In the genomic region with DNA sequence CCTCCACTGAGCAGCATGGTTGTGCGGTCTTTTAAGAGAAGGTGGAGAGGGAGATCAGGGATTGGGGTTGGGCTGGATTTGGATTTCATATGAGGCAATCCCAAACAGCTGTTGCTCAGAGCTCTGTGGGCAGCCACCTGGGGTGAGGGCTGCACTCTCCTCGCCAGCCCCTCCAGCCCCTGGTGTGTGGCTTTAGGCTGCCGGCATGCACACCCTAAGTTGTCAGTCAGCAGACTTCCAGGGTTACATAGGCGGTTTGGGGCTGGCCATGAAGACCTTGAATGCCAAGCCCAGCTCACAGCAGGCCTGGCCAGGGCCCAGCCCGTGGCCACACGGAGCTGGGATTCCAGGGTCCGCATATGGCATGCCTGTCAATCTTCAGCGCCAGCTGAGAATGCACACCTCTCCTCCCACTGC, we compare ENCODE assay signal across 20 cellular contexts. TPM values are rescaled to one million over a fixed set of nuclear protein-coding genes. Genes with fewer than 3 reads are reported as not detected.
A peak's percentile ranks its signal among the peaks of the same experiment; 100 is the strongest.
DNase-seq lines count a peak whose midpoint lies in the region; ATAC-seq, FAIRE-seq and TF ChIP-seq lines count a peak whose summit lies in the region.
"Had no signal": no experiment of that assay in that cellular context is flagged by ENCODE, and none has a peak within 500 bp of the region (broad histone marks: within the 10 kb centered on the region; RNA-seq: fewer than 3 reads in every experiment).

No MANE protein-coding gene starts in this region.

- H3F3A ChIP-seq in GM23248 (ENCODE audit: insufficient read depth): peaks cover 30% of the 10 kb centered on the region

- DNase-seq in GM23248: no peak
- DNase-seq in NT2/D1 (ENCODE audit: low read depth, low spot score): no peak
- no peak for DNase-seq in glutamatergic neuron
- DNase-seq in psoas muscle: peak in 1 of 2 donors; percentile 74
- DNase-seq in dermis blood vessel endothelial cell: no peak
- DNase-seq in H54 (ENCODE audit: insufficient read length, low spot score): no peak
- no peak for DNase-seq in BE2C
- no peak for DNase-seq in GOT3 (lab: John Stamatoyannopoulos, UW)
- DNase-seq: foreskin fibroblast; H7; KG1; mammary epithelial cell; NCI-H146; NCI-H510A treated with DMSO at 0.1 percent for 48 hours; Peyer's patch; sigmoid colon; stimulated activated naive B cell treated with anti-CD40 and anti-IgM and Interleukin-4, amounts not matched to agents 10 μg/mL and 1 μg/mL and 100 μg/mL, for 72 hours; SW 1271 had no signal

- H3K4me2 ChIP-seq in GM23248 (ENCODE audit: unreplicated experiment): no peak overlapping the region
- H3K4me2 ChIP-seq: neural progenitor cell had no signal

- ATAC-seq in psoas muscle: peak; percentile 80 to 90 (median 88)
- ATAC-seq: stimulated activated naive B cell treated with anti-CD40 and anti-IgM and Interleukin-4, amounts not matched to agents 10 μg/mL and 1 μg/mL and 100 μg/mL, for 72 hours had no signal

- H3K4me1 ChIP-seq in GM23248 (ENCODE audit: insufficient read depth): peaks cover 11% of the 10 kb centered on the region
- H3K4me1 ChIP-seq in NT2/D1 (ENCODE audit: insufficient read depth, insufficient read length): peaks cover 24% of the 10 kb centered on the region
- H3K4me1 ChIP-seq in psoas muscle: peaks cover 47% of the 10 kb centered on the region
- H3K4me1 ChIP-seq in BE2C: peaks cover 12% of the 10 kb centered on the region

- peaks cover 26% of the 10 kb centered on the region for H3K4me1 Mint-ChIP-seq in glutamatergic neuron (ENCODE audit: low read depth, unreplicated experiment)
- H3K4me1 Mint-ChIP-seq: stimulated activated naive B cell treated with anti-CD40 and anti-IgM and Interleukin-4, amounts not matched to agents 10 μg/mL and 1 μg/mL and 100 μg/mL, for 72 hours had no signal

- no peak for FAIRE-seq in H54 (lab: Jason Lieb, UNC)

- peaks cover 21% of the 10 kb centered on the region for H3K27me3 Mint-ChIP-seq in glutamatergic neuron (ENCODE audit: unreplicated experiment)
- H3K27me3 Mint-ChIP-seq: stimulated activated naive B cell treated with anti-CD40 and anti-IgM and Interleukin-4, amounts not matched to agents 10 μg/mL and 1 μg/mL and 100 μg/mL, for 72 hours had no signal

- no peak overlapping the region for H2AFZ ChIP-seq in GM23248
- H2AFZ ChIP-seq: neural progenitor cell had no signal

- H3K27me3 ChIP-seq in GM23248 (replicated peaks; ENCODE audit: insufficient read depth): no peaks in the 10 kb centered on the region
- no peaks in the 10 kb centered on the region for H3K27me3 ChIP-seq in NT2/D1 (ENCODE audit: insufficient read depth, insufficient read length)
- H3K27me3 ChIP-seq in psoas muscle (ENCODE audit: insufficient read depth in 3 of 3, low read length in 2 of 3): no peaks in the 10 kb centered on the region
- H3K27me3 ChIP-seq in BE2C: no peaks in the 10 kb centered on the region
- H3K27me3 ChIP-seq: BLaER1 treated with 17β-estradiol and CSF1 and Interleukin-3, amounts not matched to agents 10 nM and 100 nM; neural progenitor cell; Peyer's patch; sigmoid colon had no signal

- H3K4me3 ChIP-seq in GM23248: no peak overlapping the region
- H3K4me3 ChIP-seq in NT2/D1 (ENCODE audit: insufficient read length, low read depth): no peak overlapping the region
- H3K4me3 ChIP-seq in psoas muscle: no peak overlapping the region
- no peak overlapping the region for H3K4me3 ChIP-seq in BE2C (ENCODE audit: low read depth, low read length)
- H3K4me3 ChIP-seq: BLaER1 treated with 17β-estradiol and CSF1 and Interleukin-3, amounts not matched to agents 10 nM and 100 nM; neural progenitor cell; Peyer's patch; sigmoid colon had no signal

- peak overlapping the region; percentile 7; the same call in 1 of the 2 replicates for H3K9ac ChIP-seq in GM23248
- H3K9ac ChIP-seq in NT2/D1 (ENCODE audit: insufficient read length, low read depth): peak overlapping the region; percentile 56
- H3K9ac ChIP-seq: neural progenitor cell had no signal

- TF ChIP-seq POLR2A in H54 (IDR thresholded peaks at IDR 0.05; ENCODE audit: low read depth, low read length): no peak

- peaks cover 99% of the 10 kb centered on the region for H3K79me2 ChIP-seq in GM23248 (ENCODE audit: insufficient read depth)

- peak overlapping the region; percentile 36 for H3K27ac Mint-ChIP-seq in glutamatergic neuron (ENCODE audit: unreplicated experiment)
- H3K27ac Mint-ChIP-seq: neural progenitor cell; stimulated activated naive B cell treated with anti-CD40 and anti-IgM and Interleukin-4, amounts not matched to agents 10 μg/mL and 1 μg/mL and 100 μg/mL, for 72 hours had no signal

- no peaks in the 10 kb centered on the region for H3K9me2 ChIP-seq in GM23248 (ENCODE audit: insufficient read depth)

- WGBS in GM23248 (ENCODE audit: low coverage in 1 of 2, low lambda C conversion rate in 2 of 2, missing lambda C conversion rate in 2 of 2), 2 experiments: 59 to 65% methylated on average over 7 of the region's 8 CpGs
- WGBS in psoas muscle, 3 donors: 30 to 40% (median 33%) methylated on average over 8 of the region's 8 CpGs

- H3K36me3 ChIP-seq in GM23248 (ENCODE audit: low read depth) (peaks cover 30% of the 10 kb centered on the region; the same call in 1 of the 2 replicates), NT2/D1 (ENCODE audit: insufficient read depth, insufficient read length, low read length) (peaks cover 80% of the 10 kb centered on the region), psoas muscle (ENCODE audit: insufficient read depth in 1 of 2, low read depth in 1 of 2) (peaks cover 0 to 39% of the 10 kb centered on the region in 2 donors), BE2C (peaks cover 58% of the 10 kb centered on the region)
- H3K36me3 ChIP-seq: neural progenitor cell had no signal

- no peak for TF ChIP-seq CTCF in glutamatergic neuron (IDR thresholded peaks at IDR 0.05; ENCODE audit: partially characterized antibody, unreplicated experiment)
- no peak for TF ChIP-seq CTCF in psoas muscle (IDR thresholded peaks at IDR 0.05)
- no peak for TF ChIP-seq CTCF in BE2C (IDR thresholded peaks at IDR 0.05; ENCODE audit: low read depth, low read length)

- H3K4me3 Mint-ChIP-seq in glutamatergic neuron (ENCODE audit: unreplicated experiment): no peak overlapping the region
- H3K4me3 Mint-ChIP-seq: stimulated activated naive B cell treated with anti-CD40 and anti-IgM and Interleukin-4, amounts not matched to agents 10 μg/mL and 1 μg/mL and 100 μg/mL, for 72 hours had no signal

- intact Hi-C loops in psoas muscle (cut with DNase I): loop anchor here in 1 of 2 donors (2.0 kb wide), 1 partner anchor 43 kb away; no protein-coding TSS in a partner anchor

- peaks cover 8% of the 10 kb centered on the region for H3K9me3 Mint-ChIP-seq in glutamatergic neuron (ENCODE audit: unreplicated experiment)
- H3K9me3 Mint-ChIP-seq: neural progenitor cell; stimulated activated naive B cell treated with anti-CD40 and anti-IgM and Interleukin-4, amounts not matched to agents 10 μg/mL and 1 μg/mL and 100 μg/mL, for 72 hours had no signal

- H4K20me1 ChIP-seq in GM23248 (ENCODE audit: insufficient read depth): no peaks in the 10 kb centered on the region; the same call in 1 of the 2 replicates

- in situ Hi-C loops in GM23248 (cut with MboI): no loop called here

- H3K27ac ChIP-seq in GM23248: no peak overlapping the region
- peak overlapping the region; percentile 71 for H3K27ac ChIP-seq in psoas muscle
- H3K27ac ChIP-seq: neural progenitor cell, Peyer's patch, sigmoid colon had no signal

- no peaks in the 10 kb centered on the region for H3K9me3 ChIP-seq in GM23248 (ENCODE audit: low read depth)
- no peaks in the 10 kb centered on the region for H3K9me3 ChIP-seq in NT2/D1 (ENCODE audit: insufficient read depth, low read length)
- H3K9me3 ChIP-seq in psoas muscle: no peaks in the 10 kb centered on the region
- H3K9me3 ChIP-seq in BE2C: no peaks in the 10 kb centered on the region
- H3K9me3 ChIP-seq: BLaER1 treated with 17β-estradiol and CSF1 and Interleukin-3, amounts not matched to agents 10 nM and 100 nM; Peyer's patch; sigmoid colon had no signal

- no peaks in the 10 kb centered on the region for H3K36me3 Mint-ChIP-seq in glutamatergic neuron (ENCODE audit: unreplicated experiment)

RNA-seq across cellular contexts. Expression of gene ZMIZ1, which starts 54.8 kb away (rescaled TPM):
- 26.6 and 28.4 TPM in 2 replicates for total RNA-seq in GM23248 (2014; rRNA removed; shearing (Covaris generic))
- polyA plus RNA-seq in GM23248 (2016; fragmentation: Nextera tagmentation; extraction: Ambion mirVana) (20.9 and 21.9 TPM in 2 replicates), psoas muscle (10 to 100 TPM; 10.4 to 24.3 (median 22.0) TPM)
- total RNA-seq in glutamatergic neuron (ENCODE audit: unreplicated experiment) (230 TPM), psoas muscle (10 to 100 TPM; 30.0 to 37.6 (median 35.4) TPM), dermis blood vessel endothelial cell (18.2 and 32.1 TPM in 2 replicates)
- polyA plus RNA-seq in BE2C (2012; ENCODE audit: insufficient read depth, insufficient read length, low read depth): 175 TPM
